11 cellular contexts compared by ENCODE assay signal in the genomic region with DNA sequence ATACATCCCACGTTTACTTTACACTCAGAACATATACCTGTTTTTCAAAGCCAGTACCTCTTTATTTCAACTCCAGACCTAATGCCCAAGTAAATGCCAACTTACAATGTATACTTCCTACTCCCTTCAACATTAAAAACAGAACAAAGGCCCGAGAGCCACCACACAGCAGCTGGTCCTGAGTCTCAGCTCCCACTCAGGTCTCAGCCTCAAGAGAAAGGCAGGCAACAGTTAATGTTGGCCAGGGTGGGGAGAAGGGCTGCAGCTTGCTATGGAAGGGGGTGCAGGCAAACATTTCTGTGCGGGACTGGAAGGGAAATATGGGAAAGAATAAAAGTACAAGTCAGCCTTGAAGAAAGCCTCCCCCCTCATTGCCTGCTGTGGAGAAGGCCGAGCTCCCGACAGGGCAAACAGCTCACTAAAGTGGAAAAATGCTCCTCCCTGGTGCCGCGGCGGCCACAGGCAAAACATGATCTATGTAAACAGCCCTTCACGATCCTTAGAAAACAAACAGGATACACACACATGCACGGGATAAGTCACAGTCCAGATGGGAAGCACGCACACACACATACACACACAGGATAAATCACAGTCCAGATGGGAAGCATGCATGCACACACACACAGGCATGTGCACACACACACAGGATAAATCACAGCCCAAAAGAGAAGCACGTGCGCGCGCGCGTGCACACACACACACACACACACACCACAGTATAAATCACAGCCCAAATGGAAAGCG.
A peak's percentile ranks its signal among the peaks of the same experiment; 100 is the strongest.
DNase-seq lines count a peak whose midpoint lies in the region; ATAC-seq and TF ChIP-seq lines count a peak whose summit lies in the region.
"Had no signal": no experiment of that assay in that cellular context is flagged by ENCODE, and none has a peak within 500 bp of the region (broad histone marks: within the 10 kb centered on the region; RNA-seq: fewer than 3 reads in every experiment).

No MANE protein-coding gene starts in this region.

- H3K36me3 Mint-ChIP-seq in mesothelial cell of epicardium: no peaks in the 10 kb centered on the region

- peaks cover 14% of the 10 kb centered on the region for H3K4me1 Mint-ChIP-seq in mesothelial cell of epicardium

- H3K4me3 ChIP-seq in DND-41 (ENCODE audit: low read depth in 1 of 2, low read length in 2 of 2) (no peak overlapping the region), upper lobe of left lung (no peak overlapping the region), coronary artery (no peak overlapping the region)
- H3K4me3 ChIP-seq: heart left ventricle had no signal

- DNase-seq in AG08396 (ENCODE audit: low spot score): peak; percentile 67
- no peak for DNase-seq in DND-41
- peak; percentile 12 to 63 for DNase-seq in dermis microvascular lymphatic vessel endothelial cell (ENCODE audit: low read depth in 2 of 2)
- DNase-seq in mesothelial cell of epicardium (ENCODE audit: low spot score in 2 of 2, unreplicated experiment in 2 of 2): no peak
- no peak for DNase-seq in upper lobe of left lung
- no peak for DNase-seq in cerebellar cortex (ENCODE audit: low spot score)
- no peak for DNase-seq in coronary artery (ENCODE audit: low spot score)
- DNase-seq: NCI-H446 had no signal

- no peak for TF ChIP-seq EP300 in upper lobe of left lung (IDR thresholded peaks at IDR 0.05)

- H3K9ac ChIP-seq in DND-41 (ENCODE audit: low read depth, low read length): peak overlapping the region; percentile 35; the same call in 1 of the 2 replicates

- H3K36me3 ChIP-seq in DND-41 (ENCODE audit: insufficient read depth, low read length) (no peaks in the 10 kb centered on the region), upper lobe of left lung (no peaks in the 10 kb centered on the region)
- H3K36me3 ChIP-seq: heart left ventricle had no signal

- no peak overlapping the region for H3K4me2 ChIP-seq in DND-41 (ENCODE audit: insufficient read depth, low read length)

- no peaks in the 10 kb centered on the region for H3K79me2 ChIP-seq in DND-41 (ENCODE audit: insufficient read depth, low read length)

- H3K4me1 ChIP-seq in DND-41 (ENCODE audit: insufficient read depth, low read length) (peaks cover 35% of the 10 kb centered on the region), upper lobe of left lung (peaks cover 0 to 1% (median under 1%) of the 10 kb centered on the region in 4 donors)

- H3K9me3 ChIP-seq in DND-41 (ENCODE audit: insufficient read depth, low read length, severe bottlenecking): no peaks in the 10 kb centered on the region
- no peaks in the 10 kb centered on the region for H3K9me3 ChIP-seq in upper lobe of left lung
- H3K9me3 ChIP-seq: heart left ventricle had no signal

- H3K27ac ChIP-seq in DND-41 (ENCODE audit: low read length): peak overlapping the region; percentile 57; the same call in 1 of the 2 replicates
- no peak overlapping the region for H3K27ac ChIP-seq in upper lobe of left lung
- no peak overlapping the region for H3K27ac ChIP-seq in coronary artery
- H3K27ac ChIP-seq: heart left ventricle had no signal

- no peaks in the 10 kb centered on the region for H3K27me3 ChIP-seq in DND-41 (ENCODE audit: insufficient read depth, low read length, poor library complexity)
- H3K27me3 ChIP-seq in upper lobe of left lung: no peaks in the 10 kb centered on the region
- H3K27me3 ChIP-seq: heart left ventricle had no signal

- ATAC-seq in DND-41 (ENCODE audit: insufficient read depth, low read depth) (no peak), upper lobe of left lung (ENCODE audit: low FRiP score in 2 of 2) (no peak), GM19452 (IDR thresholded peaks at IDR 0.05; ENCODE audit: unreplicated experiment) (no peak)
- ATAC-seq: heart left ventricle had no signal

- 58 to 63% methylated on average over 18 of the region's 18 CpGs for WGBS in upper lobe of left lung, 2 donors

- peaks cover 6% of the 10 kb centered on the region for H4K20me1 ChIP-seq in DND-41 (ENCODE audit: insufficient read depth, low read length)

- no peak overlapping the region for H2AFZ ChIP-seq in DND-41 (ENCODE audit: low read depth, low read length)

- TF ChIP-seq POLR2A in upper lobe of left lung (IDR thresholded peaks at IDR 0.05): no peak

- no peak overlapping the region for H3K4me3 Mint-ChIP-seq in mesothelial cell of epicardium
- H3K4me3 Mint-ChIP-seq: activated CD4-positive, alpha-beta T cell treated with anti-CD3 and anti-CD28 coated beads, Interleukin-2, amount 10 ng/mL, durations not matched to agents 7 days and 5 days had no signal

- H3K27ac Mint-ChIP-seq in mesothelial cell of epicardium: peak overlapping the region; percentile 11
- H3K27ac Mint-ChIP-seq: activated CD4-positive, alpha-beta T cell treated with anti-CD3 and anti-CD28 coated beads, Interleukin-2, amount 10 ng/mL, durations not matched to agents 7 days and 5 days had no signal

- TF ChIP-seq CTCF in DND-41 (IDR thresholded peaks at IDR 0.05; ENCODE audit: borderline replicate concordance, extremely low read depth, low read length, poor library complexity, severe bottlenecking): no peak
- TF ChIP-seq CTCF in mesothelial cell of epicardium (IDR thresholded peaks at IDR 0.05; ENCODE audit: unreplicated experiment): no peak
- no peak for TF ChIP-seq CTCF in upper lobe of left lung (IDR thresholded peaks at IDR 0.05)
- no peak for TF ChIP-seq CTCF in coronary artery (IDR thresholded peaks at IDR 0.05)

- no peaks in the 10 kb centered on the region for H3K9me3 Mint-ChIP-seq in mesothelial cell of epicardium
- H3K9me3 Mint-ChIP-seq: activated CD4-positive, alpha-beta T cell treated with anti-CD3 and anti-CD28 coated beads, Interleukin-2, amount 10 ng/mL, durations not matched to agents 7 days and 5 days had no signal

- H3K27me3 Mint-ChIP-seq in mesothelial cell of epicardium (ENCODE audit: low read depth): no peaks in the 10 kb centered on the region

Comparison
In these comparisons a context has a peak if more than half of its experiments do, and no peak if none do; other contexts are left out.
1. DNase-seq: peak in AG08396 (single experiment) and dermis microvascular lymphatic vessel endothelial cell (2 of 2); none in DND-41 (single experiment), mesothelial cell of epicardium (0 of 2), upper lobe of left lung (0 of 2), cerebellar cortex (single experiment) and coronary artery (single experiment).